Comparison of ENCODE assay signal across 8 cellular contexts in the genomic region with DNA sequence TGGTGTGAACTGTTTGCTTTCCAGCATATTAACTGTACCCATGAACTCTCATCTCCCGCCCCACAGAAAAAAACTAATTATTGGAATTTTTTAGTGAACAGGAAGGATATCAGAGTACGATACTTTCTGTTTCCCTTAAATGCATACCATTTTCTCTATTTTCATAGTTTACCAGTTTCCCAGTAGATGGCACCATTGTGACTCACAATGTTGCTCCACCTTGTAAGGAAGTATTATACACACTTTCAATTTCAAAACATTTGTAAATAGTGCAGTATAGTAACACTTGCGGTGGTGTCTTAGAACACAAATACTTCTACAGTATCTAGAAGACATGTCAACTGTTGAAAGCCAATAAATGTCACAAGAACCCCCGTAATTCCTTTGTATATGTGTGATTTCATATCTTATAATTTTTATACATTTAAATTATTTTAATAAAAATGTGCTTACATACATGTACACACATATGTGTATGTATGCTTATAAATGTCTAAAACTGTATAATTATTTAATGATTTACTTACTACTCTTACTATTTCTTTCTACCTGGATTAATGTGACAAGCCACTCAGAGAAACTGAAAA.
DNase-seq lines count a peak whose midpoint lies in the region; ATAC-seq and TF ChIP-seq lines count a peak whose summit lies in the region.

No MANE protein-coding gene starts in this region.

- no TSS peak for BruUV-seq in Caco-2 (replicated peaks; lab: Mats Ljungman, UMichigan)

- DNase-seq in Caco-2 (peak in 1 of 2 experiments; percentile 14), NCI-H748 (lab: John Stamatoyannopoulos, UW; ENCODE audit: unreplicated experiment) (peak; percentile 51), T47D (ENCODE audit: low read depth in 1 of 2, low spot score in 1 of 2) (peak; percentile 7 to 52), left colon (no peak), thoracic aorta (ENCODE audit: low spot score) (no peak), iPS-NIHi11 (ENCODE audit: low spot score) (no peak)

- no peak overlapping the region for H3K4me3 Mint-ChIP-seq in Caco-2 (ENCODE audit: unreplicated experiment)

- no peak overlapping the region for H3K27ac Mint-ChIP-seq in Caco-2 (ENCODE audit: unreplicated experiment)

- peak; percentile 44 to 46 for TF ChIP-seq CTCF in Caco-2 (IDR thresholded peaks at IDR 0.05; ENCODE audit: insufficient read depth in 1 of 2, low read depth in 1 of 2, low read length in 1 of 2, severe bottlenecking in 1 of 2, unreplicated experiment in 1 of 2)
- peak; percentile 34 for TF ChIP-seq CTCF in thoracic aorta (IDR thresholded peaks at IDR 0.05)

- H3K27me3 Mint-ChIP-seq in Caco-2 (ENCODE audit: insufficient read depth, unreplicated experiment) = peaks cover 5% of the 10 kb centered on the region

- H3K4me1 ChIP-seq in Caco-2 (no peaks in the 10 kb centered on the region), thoracic aorta (ENCODE audit: control insufficient read depth in 1 of 2, low read depth in 2 of 2) (no peaks in the 10 kb centered on the region)

- ATAC-seq in GM18907 (IDR thresholded peaks at IDR 0.05; ENCODE audit: unreplicated experiment) = peak; percentile 99
- peak; percentile 95 for ATAC-seq in HG03103 (IDR thresholded peaks at IDR 0.05; ENCODE audit: low read depth, unreplicated experiment)
- ATAC-seq in left colon = peak; percentile 93
- no peak for ATAC-seq in thoracic aorta (ENCODE audit: insufficient number of reproducible peaks, low FRiP score, low read depth)

- no peaks in the 10 kb centered on the region for H3K36me3 Mint-ChIP-seq in Caco-2 (ENCODE audit: insufficient read depth, unreplicated experiment)

- in situ Hi-C loops in T47D (cut with HindIII; ENCODE audit: low pct_unique_long_range_greater_than_20kb, low sequenced_read_pairs) = no loop called here

- no peaks in the 10 kb centered on the region for H3K9me3 Mint-ChIP-seq in Caco-2 (ENCODE audit: unreplicated experiment)

- H3K36me3 ChIP-seq in Caco-2 (ENCODE audit: control insufficient read depth, insufficient read depth, low read length) = no peaks in the 10 kb centered on the region
- H3K36me3 ChIP-seq in thoracic aorta = no peaks in the 10 kb centered on the region

- H3K4me1 Mint-ChIP-seq in Caco-2 (ENCODE audit: low read depth, unreplicated experiment) = no peaks in the 10 kb centered on the region

- CTCF ChIA-PET in Caco-2 (lab: Charles Lee) = no interaction called here

- POLR2A ChIA-PET in Caco-2 (lab: Charles Lee) = no interaction called here

- H3K27ac ChIP-seq in thoracic aorta = no peak overlapping the region

- H3K27me3 ChIP-seq in Caco-2 (replicated peaks; ENCODE audit: control insufficient read depth, insufficient read depth, low read length) = no peaks in the 10 kb centered on the region
- H3K27me3 ChIP-seq in thoracic aorta (replicated peaks; ENCODE audit: insufficient read depth) = no peaks in the 10 kb centered on the region

- H3K4me3 ChIP-seq in Caco-2 (ENCODE audit: low read depth, low read length) (no peak overlapping the region), thoracic aorta (peak overlapping the region; percentile 67)

- H3K9me3 ChIP-seq in Caco-2 (no peaks in the 10 kb centered on the region), thoracic aorta (no peaks in the 10 kb centered on the region)

- intact Hi-C loops in Caco-2 (cut with micrococcal nuclease; ENCODE audit: unreplicated experiment) (loop anchor here (1.0 kb wide), 1 partner anchor 341 kb away; no protein-coding TSS in a partner anchor), left colon (cut with DNase I, micrococcal nuclease) (no loop called here)

Comparison
In these comparisons a context has a peak if more than half of its experiments do, and no peak if none do; other contexts are left out.
1. DNase-seq: peak in NCI-H748 (single experiment) and T47D (2 of 2); none in left colon (0 of 2), thoracic aorta (single experiment) and iPS-NIHi11 (single experiment).